ENCODE assay signal across 1 cellular context in the genomic region with DNA sequence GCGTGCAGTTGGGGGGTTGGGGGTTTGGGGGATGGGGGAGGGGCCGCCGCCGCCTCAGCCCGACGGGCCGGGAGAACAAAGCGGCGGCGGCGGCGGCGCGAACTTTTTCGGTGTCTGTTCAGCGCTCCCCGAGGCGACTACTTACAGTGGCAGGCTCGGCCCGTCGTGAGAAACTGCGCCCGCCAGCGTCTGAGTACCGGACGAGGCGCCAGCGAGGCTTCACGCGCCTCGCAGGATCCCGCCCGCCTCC.
TF ChIP-seq lines count a peak whose summit lies in the region.

No MANE protein-coding gene starts in this region.

TF ChIP-seq in K562, 482 proteins besides CTCF, POLR2A, EP300 and RAD21 (continued from another document):
- TF ChIP-seq, protein P1, sequence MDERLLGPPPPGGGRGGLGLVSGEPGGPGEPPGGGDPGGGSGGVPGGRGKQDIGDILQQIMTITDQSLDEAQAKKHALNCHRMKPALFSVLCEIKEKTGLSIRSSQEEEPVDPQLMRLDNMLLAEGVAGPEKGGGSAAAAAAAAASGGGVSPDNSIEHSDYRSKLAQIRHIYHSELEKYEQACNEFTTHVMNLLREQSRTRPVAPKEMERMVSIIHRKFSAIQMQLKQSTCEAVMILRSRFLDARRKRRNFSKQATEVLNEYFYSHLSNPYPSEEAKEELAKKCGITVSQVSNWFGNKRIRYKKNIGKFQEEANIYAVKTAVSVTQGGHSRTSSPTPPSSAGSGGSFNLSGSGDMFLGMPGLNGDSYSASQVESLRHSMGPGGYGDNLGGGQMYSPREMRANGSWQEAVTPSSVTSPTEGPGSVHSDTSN (CRISPR knock-in tag; IDR thresholded peaks at IDR 0.05; ENCODE audit: low read depth), result no peak
- TF ChIP-seq, protein P1 (tag; conservative IDR thresholded peaks at IDR 0.05; ENCODE audit: low read depth), result no peak
- TF ChIP-seq DPF2 (IDR thresholded peaks at IDR 0.05) (no peak), ZNF785 (CRISPR knock-in tag; IDR thresholded peaks at IDR 0.05) (no peak), ZNF431 (CRISPR knock-in tag; IDR thresholded peaks at IDR 0.05) (no peak), GABPA (tag; conservative IDR thresholded peaks at IDR 0.05; ENCODE audit: low read depth) (no peak; the same call in 1 of the 2 replicates), DDX20 (tag; IDR thresholded peaks at IDR 0.05; ENCODE audit: low read depth) (no peak), DACH1 (IDR thresholded peaks at IDR 0.05; ENCODE audit: partially characterized antibody) (no peak), MAZ (CRISPR knock-in tag; conservative IDR thresholded peaks at IDR 0.05 in 1 of 2, IDR thresholded peaks at IDR 0.05 in 1 of 2) (peak in 1 of 2 experiments; percentile 85; a peak in 3 of 4 replicates), CREM (IDR thresholded peaks at IDR 0.05; ENCODE audit: low read depth) (0 out of 2 replicates have a peak, but pooled peaks have one; percentile 2), EHMT2 (IDR thresholded peaks at IDR 0.05) (no peak), NFRKB (IDR thresholded peaks at IDR 0.05; ENCODE audit: low read depth) (no peak), RCOR1 (IDR thresholded peaks at IDR 0.05; ENCODE audit: borderline replicate concordance in 1 of 2, low read depth in 2 of 2, low read length in 2 of 2) (no peak), POLR2AphosphoS5 (IDR thresholded peaks at IDR 0.05; ENCODE audit: control insufficient read depth, insufficient read depth, low read depth, low read length) (0 out of 2 replicates have a peak, but pooled peaks have one; percentile 46), ZNF232 (CRISPR knock-in tag; IDR thresholded peaks at IDR 0.05) (no peak), ZNF3 (CRISPR knock-in tag; IDR thresholded peaks at IDR 0.05) (no peak), CHD4 (IDR thresholded peaks at IDR 0.05; ENCODE audit: insufficient read depth, insufficient replicate concordance, low read depth, low read length, poor library complexity, severe bottlenecking) (no peak), YBX1 (IDR thresholded peaks at IDR 0.05) (no peak), FOXA3 (CRISPR knock-in tag; conservative IDR thresholded peaks at IDR 0.05 in 1 of 2, IDR thresholded peaks at IDR 0.05 in 1 of 2) (no peak), MAFK (IDR thresholded peaks at IDR 0.05; ENCODE audit: low read length) (no peak), MCM3 (IDR thresholded peaks at IDR 0.05) (no peak), E2F3 (CRISPR knock-in tag; IDR thresholded peaks at IDR 0.05) (no peak), ZC3H11A (IDR thresholded peaks at IDR 0.05; ENCODE audit: low read depth, low read length) (no peak), RFX7 (CRISPR knock-in tag; IDR thresholded peaks at IDR 0.05) (no peak), EZH2 (IDR thresholded peaks at IDR 0.05; ENCODE audit: borderline replicate concordance, low read depth, low read length) (no peak), SMAD1 (IDR thresholded peaks at IDR 0.05; ENCODE audit: low read depth, low read length, partially characterized antibody) (no peak), POLR2H (tag; IDR thresholded peaks at IDR 0.05; ENCODE audit: low read depth) (no peak), GATAD2A (IDR thresholded peaks at IDR 0.05) (no peak), RBM25 (IDR thresholded peaks at IDR 0.05; ENCODE audit: low read depth, low read length, severe bottlenecking) (no peak), RBFOX2 (IDR thresholded peaks at IDR 0.05; ENCODE audit: low read depth, low read length) (peak; percentile 71), ZNF780A (CRISPR knock-in tag; IDR thresholded peaks at IDR 0.05) (no peak), MTA2 (IDR thresholded peaks at IDR 0.05; ENCODE audit: low read depth) (no peak)
- TF ChIP-seq, protein P2, sequence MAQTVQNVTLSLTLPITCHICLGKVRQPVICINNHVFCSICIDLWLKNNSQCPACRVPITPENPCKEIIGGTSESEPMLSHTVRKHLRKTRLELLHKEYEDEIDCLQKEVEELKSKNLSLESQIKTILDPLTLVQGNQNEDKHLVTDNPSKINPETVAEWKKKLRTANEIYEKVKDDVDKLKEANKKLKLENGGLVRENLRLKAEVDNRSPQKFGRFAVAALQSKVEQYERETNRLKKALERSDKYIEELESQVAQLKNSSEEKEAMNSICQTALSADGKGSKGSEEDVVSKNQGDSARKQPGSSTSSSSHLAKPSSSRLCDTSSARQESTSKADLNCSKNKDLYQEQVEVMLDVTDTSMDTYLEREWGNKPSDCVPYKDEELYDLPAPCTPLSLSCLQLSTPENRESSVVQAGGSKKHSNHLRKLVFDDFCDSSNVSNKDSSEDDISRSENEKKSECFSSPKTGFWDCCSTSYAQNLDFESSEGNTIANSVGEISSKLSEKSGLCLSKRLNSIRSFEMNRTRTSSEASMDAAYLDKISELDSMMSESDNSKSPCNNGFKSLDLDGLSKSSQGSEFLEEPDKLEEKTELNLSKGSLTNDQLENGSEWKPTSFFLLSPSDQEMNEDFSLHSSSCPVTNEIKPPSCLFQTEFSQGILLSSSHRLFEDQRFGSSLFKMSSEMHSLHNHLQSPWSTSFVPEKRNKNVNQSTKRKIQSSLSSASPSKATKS (CRISPR knock-in tag; IDR thresholded peaks at IDR 0.05), result no peak
- TF ChIP-seq, protein P3, sequence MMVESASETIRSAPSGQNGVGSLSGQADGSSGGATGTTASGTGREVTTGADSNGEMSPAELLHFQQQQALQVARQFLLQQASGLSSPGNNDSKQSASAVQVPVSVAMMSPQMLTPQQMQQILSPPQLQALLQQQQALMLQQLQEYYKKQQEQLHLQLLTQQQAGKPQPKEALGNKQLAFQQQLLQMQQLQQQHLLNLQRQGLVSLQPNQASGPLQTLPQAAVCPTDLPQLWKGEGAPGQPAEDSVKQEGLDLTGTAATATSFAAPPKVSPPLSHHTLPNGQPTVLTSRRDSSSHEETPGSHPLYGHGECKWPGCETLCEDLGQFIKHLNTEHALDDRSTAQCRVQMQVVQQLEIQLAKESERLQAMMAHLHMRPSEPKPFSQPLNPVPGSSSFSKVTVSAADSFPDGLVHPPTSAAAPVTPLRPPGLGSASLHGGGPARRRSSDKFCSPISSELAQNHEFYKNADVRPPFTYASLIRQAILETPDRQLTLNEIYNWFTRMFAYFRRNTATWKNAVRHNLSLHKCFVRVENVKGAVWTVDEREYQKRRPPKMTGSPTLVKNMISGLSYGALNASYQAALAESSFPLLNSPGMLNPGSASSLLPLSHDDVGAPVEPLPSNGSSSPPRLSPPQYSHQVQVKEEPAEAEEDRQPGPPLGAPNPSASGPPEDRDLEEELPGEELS (CRISPR knock-in tag; IDR thresholded peaks at IDR 0.05; ENCODE audit: borderline replicate concordance), result no peak
- TF ChIP-seq, protein P4, sequence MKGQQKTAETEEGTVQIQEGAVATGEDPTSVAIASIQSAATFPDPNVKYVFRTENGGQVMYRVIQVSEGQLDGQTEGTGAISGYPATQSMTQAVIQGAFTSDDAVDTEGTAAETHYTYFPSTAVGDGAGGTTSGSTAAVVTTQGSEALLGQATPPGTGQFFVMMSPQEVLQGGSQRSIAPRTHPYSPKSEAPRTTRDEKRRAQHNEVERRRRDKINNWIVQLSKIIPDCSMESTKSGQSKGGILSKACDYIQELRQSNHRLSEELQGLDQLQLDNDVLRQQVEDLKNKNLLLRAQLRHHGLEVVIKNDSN (CRISPR knock-in tag; IDR thresholded peaks at IDR 0.05), result no peak
- TF ChIP-seq, protein P5, sequence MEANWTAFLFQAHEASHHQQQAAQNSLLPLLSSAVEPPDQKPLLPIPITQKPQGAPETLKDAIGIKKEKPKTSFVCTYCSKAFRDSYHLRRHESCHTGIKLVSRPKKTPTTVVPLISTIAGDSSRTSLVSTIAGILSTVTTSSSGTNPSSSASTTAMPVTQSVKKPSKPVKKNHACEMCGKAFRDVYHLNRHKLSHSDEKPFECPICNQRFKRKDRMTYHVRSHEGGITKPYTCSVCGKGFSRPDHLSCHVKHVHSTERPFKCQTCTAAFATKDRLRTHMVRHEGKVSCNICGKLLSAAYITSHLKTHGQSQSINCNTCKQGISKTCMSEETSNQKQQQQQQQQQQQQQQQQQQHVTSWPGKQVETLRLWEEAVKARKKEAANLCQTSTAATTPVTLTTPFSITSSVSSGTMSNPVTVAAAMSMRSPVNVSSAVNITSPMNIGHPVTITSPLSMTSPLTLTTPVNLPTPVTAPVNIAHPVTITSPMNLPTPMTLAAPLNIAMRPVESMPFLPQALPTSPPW (CRISPR knock-in tag; IDR thresholded peaks at IDR 0.05), result no peak
- TF ChIP-seq, protein P6, sequence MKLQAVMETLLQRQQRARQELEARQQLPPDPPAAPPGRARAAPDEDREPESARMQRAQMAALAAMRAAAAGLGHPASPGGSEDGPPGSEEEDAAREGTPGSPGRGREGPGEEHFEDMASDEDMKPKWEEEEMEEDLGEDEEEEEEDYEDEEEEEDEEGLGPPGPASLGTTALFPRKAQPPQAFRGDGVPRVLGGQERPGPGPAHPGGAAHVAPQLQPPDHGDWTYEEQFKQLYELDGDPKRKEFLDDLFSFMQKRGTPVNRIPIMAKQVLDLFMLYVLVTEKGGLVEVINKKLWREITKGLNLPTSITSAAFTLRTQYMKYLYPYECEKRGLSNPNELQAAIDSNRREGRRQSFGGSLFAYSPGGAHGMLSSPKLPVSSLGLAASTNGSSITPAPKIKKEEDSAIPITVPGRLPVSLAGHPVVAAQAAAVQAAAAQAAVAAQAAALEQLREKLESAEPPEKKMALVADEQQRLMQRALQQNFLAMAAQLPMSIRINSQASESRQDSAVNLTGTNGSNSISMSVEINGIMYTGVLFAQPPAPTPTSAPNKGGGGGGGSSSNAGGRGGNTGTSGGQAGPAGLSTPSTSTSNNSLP (IDR thresholded peaks at IDR 0.05; ENCODE audit: borderline replicate concordance, low read depth, low read length), result no peak
